14 cellular contexts compared by ENCODE assay signal in the genomic region with DNA sequence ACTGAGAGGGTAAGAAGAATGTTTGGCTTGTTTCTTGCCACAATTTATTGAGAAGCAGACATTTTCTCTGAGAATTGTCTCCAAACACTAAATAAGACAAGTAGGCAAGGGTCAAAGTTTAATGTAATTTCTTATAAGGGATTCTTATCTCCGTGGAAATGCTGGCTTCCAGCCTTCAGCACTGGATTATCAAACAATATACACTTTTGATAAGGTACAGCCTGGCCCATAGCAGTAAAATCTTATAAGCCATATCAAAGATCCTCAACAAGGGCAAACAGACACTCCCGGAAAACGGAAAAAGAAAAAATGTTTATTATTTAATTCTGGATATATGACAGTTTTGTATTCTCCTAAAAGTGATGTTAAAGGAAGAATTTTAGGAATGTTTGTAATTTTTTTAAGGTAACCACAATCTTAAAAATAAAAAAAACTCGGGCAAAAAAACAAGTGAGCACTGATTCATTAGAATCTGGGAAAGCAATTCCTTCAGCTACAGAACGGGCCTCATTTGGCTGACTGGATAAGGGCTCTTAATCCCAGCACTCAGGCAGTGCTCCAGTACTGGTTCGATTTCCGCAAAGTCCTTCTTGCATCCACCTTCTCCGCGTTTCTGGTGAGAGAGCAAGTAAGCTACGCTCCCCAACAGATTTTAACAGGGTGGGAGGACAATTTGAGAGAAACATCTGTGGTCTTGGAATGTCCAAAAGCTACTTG. TPM values are rescaled to one million over a fixed set of nuclear protein-coding genes. Genes with fewer than 3 reads are reported as not detected.
DNase-seq lines count a peak whose midpoint lies in the region; ATAC-seq, FAIRE-seq and TF ChIP-seq lines count a peak whose summit lies in the region.
"Had no signal": no experiment of that assay in that cellular context is flagged by ENCODE, and none has a peak within 500 bp of the region (broad histone marks: within the 10 kb centered on the region; RNA-seq: fewer than 3 reads in every experiment).

No MANE protein-coding gene starts in this region.

- no peak overlapping the region for H2BK5ac ChIP-seq in mesendoderm (ENCODE audit: low read length)

- no peak overlapping the region for H2BK15ac ChIP-seq in mesendoderm (replicated peaks; ENCODE audit: low read depth)

- no TSS peak for BruUV-seq in GM12878 (replicated peaks; lab: Mats Ljungman, UMichigan)

- no peaks in the 10 kb centered on the region for H3K36me3 ChIP-seq in H7 (replicated peaks; ENCODE audit: control insufficient read depth, insufficient read depth, low read length)
- no peaks in the 10 kb centered on the region for H3K36me3 ChIP-seq in GM12878 (ENCODE audit: control insufficient read depth in 2 of 2, insufficient read depth in 2 of 2, low read length in 1 of 2)
- H3K36me3 ChIP-seq in mesendoderm (ENCODE audit: control insufficient read depth, insufficient read depth, low read length), result no peaks in the 10 kb centered on the region
- H3K36me3 ChIP-seq: thyroid gland had no signal

- no peaks in the 10 kb centered on the region for H3K9me3 ChIP-seq in A549
- H3K9me3 ChIP-seq in GM12878 (replicated peaks; ENCODE audit: control insufficient read depth, insufficient read depth, low read length), result peaks cover 4% of the 10 kb centered on the region; the same call in 2 of the 3 replicates
- H3K9me3 ChIP-seq: thyroid gland had no signal

- H2BK120ac ChIP-seq in mesendoderm (ENCODE audit: low read depth, low read length), result no peak overlapping the region

- no peaks in the 10 kb centered on the region for H4K20me1 ChIP-seq in GM12878 (ENCODE audit: control insufficient read depth, insufficient read depth)

- WGBS in A549 (ENCODE audit: missing lambda C conversion rate), result 79% methylated on average over 10 of the region's 10 CpGs
- WGBS in GM12878 (ENCODE audit: insufficient coverage, insufficient replicate concordance, low lambda C conversion rate, missing lambda C conversion rate), result 68% methylated on average over 10 of the region's 10 CpGs
- no CpG with 5 or more reads among the region's 10 CpGs for WGBS in mesendoderm (ENCODE audit: extremely low coverage, insufficient coverage, low lambda C conversion rate)

- no peak overlapping the region for H3K4ac ChIP-seq in mesendoderm (ENCODE audit: low read depth, low read length)

- CTCF ChIA-PET in A549 (lab: Yijun Ruan, JAX), result no interaction called here
- CTCF ChIA-PET in GM12878 (lab: Yijun Ruan, JAX), result no interaction called here

- TF ChIP-seq POLR2A in A549 (IDR thresholded peaks at IDR 0.05; ENCODE audit: low read length) (no peak), GM12878 (IDR thresholded peaks at IDR 0.05; ENCODE audit: low read depth, low read length) (no peak)

- in situ Hi-C loops in GM12878 (cut with MboI), result no loop called here

- H3K27ac ChIP-seq in A549 (no peak overlapping the region), GM12878 (ENCODE audit: control insufficient read depth, insufficient read depth) (no peak overlapping the region), mesendoderm (ENCODE audit: low read depth, low read length) (no peak overlapping the region)
- H3K27ac ChIP-seq: parathyroid adenoma, thyroid gland had no signal

- RAD21 ChIA-PET in GM12878 (lab: Charles Lee; ENCODE audit: unreplicated experiment), result interaction anchor here (1.6 kb wide), 1 partner anchor 149 kb away, joined by 6 read pairs; no protein-coding TSS in a partner anchor

- H3K23ac ChIP-seq in mesendoderm (ENCODE audit: low read length), result no peak overlapping the region

- intact Hi-C loops in GM12878 (cut with micrococcal nuclease; ENCODE audit: unreplicated experiment), result no loop called here

- SMC1A ChIA-PET in GM12878 (lab: Charles Lee; ENCODE audit: uncharacterized antibody, unreplicated experiment), result interaction anchor here (1.0 kb wide), 1 partner anchor 14 kb away, joined by 3 read pairs; no protein-coding TSS in a partner anchor

- H4K5ac ChIP-seq in mesendoderm (ENCODE audit: low read length), result no peak overlapping the region

- TF ChIP-seq CTCF in A549 (IDR thresholded peaks at IDR 0.05), result no peak
- no peak for TF ChIP-seq CTCF in GM12878 (IDR thresholded peaks at IDR 0.05 in 2 of 3, conservative IDR thresholded peaks at IDR 0.05 in 1 of 3; ENCODE audit: control insufficient read depth in 2 of 3, extremely low read depth in 1 of 3, insufficient read depth in 1 of 3, low read depth in 3 of 3, low read length in 3 of 3)

- no peaks in the 10 kb centered on the region for H3K79me2 ChIP-seq in GM12878 (ENCODE audit: control insufficient read depth, insufficient read depth, low read length)
- no peaks in the 10 kb centered on the region for H3K79me2 ChIP-seq in mesendoderm (ENCODE audit: control insufficient read depth, insufficient read depth, low read length)
- H3K79me2 ChIP-seq: parathyroid adenoma had no signal

- H2AFZ ChIP-seq in GM12878 (ENCODE audit: control insufficient read depth, low read depth, low read length), result peak overlapping the region; percentile 81

- H3K27me3 ChIP-seq in H7 (ENCODE audit: control insufficient read depth, insufficient read depth, low read length) (peaks cover 74% of the 10 kb centered on the region), GM12878 (replicated peaks in 1 of 2; ENCODE audit: control insufficient read depth in 2 of 2, insufficient read depth in 2 of 2, low read length in 1 of 2) (peaks cover 0 to 11% of the 10 kb centered on the region in 2 experiments), mesendoderm (ENCODE audit: insufficient read depth, low read length, poor library complexity) (peaks cover 26% of the 10 kb centered on the region)

- H3K4me3 ChIP-seq in A549 (no peak overlapping the region), H7 (ENCODE audit: insufficient read depth, low read depth, low read length) (peak overlapping the region; percentile 45), GM12878 (no peak overlapping the region), mesendoderm (ENCODE audit: low read length) (no peak overlapping the region)

- peak overlapping the region; percentile 90; the same call in 1 of the 3 replicates for H3K4me2 ChIP-seq in A549
- peak overlapping the region; percentile 90 for H3K4me2 ChIP-seq in GM12878 (ENCODE audit: control insufficient read depth, insufficient read depth)
- H3K4me2 ChIP-seq in mesendoderm (ENCODE audit: low read length), result peak overlapping the region; percentile 96

- POLR2A ChIA-PET in A549 (lab: Yijun Ruan, JAX), result interaction anchor here (1.1 kb wide), 1 partner anchor 65 kb away, joined by 4 read pairs; the partner anchor contains the start of gene ZKSCAN8
- POLR2A ChIA-PET in GM12878 (lab: Charles Lee), result no interaction called here

- H2AK5ac ChIP-seq in mesendoderm (ENCODE audit: low read length), result no peak overlapping the region

- no peak for TF ChIP-seq RAD21 in A549 (conservative IDR thresholded peaks at IDR 0.05 in 1 of 2, IDR thresholded peaks at IDR 0.05 in 1 of 2)
- no peak for TF ChIP-seq RAD21 in GM12878 (IDR thresholded peaks at IDR 0.05; ENCODE audit: insufficient read depth, low read depth, low read length)

- no peaks in the 10 kb centered on the region for H3K79me1 ChIP-seq in mesendoderm (ENCODE audit: low read length)

- no peak overlapping the region for H3K18ac ChIP-seq in mesendoderm (ENCODE audit: low read length)

- FAIRE-seq in A549 (lab: Jason Lieb, UNC) (no peak), GM12878 (lab: Jason Lieb, UNC) (no peak)

- TF ChIP-seq EP300 in A549 (IDR thresholded peaks at IDR 0.05) (no peak), GM12878 (IDR thresholded peaks at IDR 0.05; ENCODE audit: borderline replicate concordance in 1 of 2, control insufficient read depth in 1 of 2, low read depth in 2 of 2, low read length in 2 of 2) (no peak)

- H3K9ac ChIP-seq in GM12878 (ENCODE audit: control insufficient read depth, insufficient read depth, low read length) (no peak overlapping the region), mesendoderm (ENCODE audit: low read length) (peak overlapping the region; percentile 64)
- H3K9ac ChIP-seq: parathyroid adenoma had no signal

- H3K56ac ChIP-seq in mesendoderm (ENCODE audit: low read length), result peak overlapping the region; percentile 6

- H3K4me1 ChIP-seq in A549, result no peaks in the 10 kb centered on the region
- peaks cover 8% of the 10 kb centered on the region for H3K4me1 ChIP-seq in GM12878 (ENCODE audit: control insufficient read depth, insufficient read depth, low read length)
- peaks cover 2% of the 10 kb centered on the region for H3K4me1 ChIP-seq in mesendoderm (ENCODE audit: control insufficient read depth, low read depth, low read length)
- H3K4me1 ChIP-seq: parathyroid adenoma had no signal

- ATAC-seq in A549, result no peak
- no peak for ATAC-seq in GM12878
- ATAC-seq in HG03520 (IDR thresholded peaks at IDR 0.05; ENCODE audit: unreplicated experiment), result no peak
- ATAC-seq: Right ventricle myocardium inferior had no signal

- no peak overlapping the region for H4K8ac ChIP-seq in mesendoderm (ENCODE audit: low read depth, low read length)

- DNase-seq in A549 (ENCODE audit: low read depth in 1 of 2, low spot score in 1 of 2) (no peak), H7 (peak; percentile 46), GM12878 (ENCODE audit: low read depth, low spot score) (no peak), mesendoderm (peak; percentile 57), activated gamma-delta T cell treated with Interleukin-2 at 50 U/mL for 16 hours (no peak), SKM-1 (lab: John Stamatoyannopoulos, UW; ENCODE audit: unreplicated experiment) (no peak), NCI-H1436 treated with DMSO at 0.1 percent for 48 hours (lab: John Stamatoyannopoulos, UW) (no peak)
- DNase-seq: CD4-positive, alpha-beta T cell; immature natural killer cell; NCI-H2171 had no signal

RNA-seq across cellular contexts. Expression of gene ZSCAN9, which starts 18.4 kb away (rescaled TPM):
- 16.2 and 18.4 TPM in 2 replicates for polyA plus RNA-seq in A549 (2011; rRNA removed)
- polyA plus RNA-seq in A549 (2012; cell fraction: cytosol; rRNA removed), result 4.3 and 4.9 TPM in 2 replicates
- polyA plus RNA-seq in A549 (2012; cell fraction: nucleus; rRNA removed), result 4.0 and 5.8 TPM in 2 replicates
- 7.2 to 8.1 TPM (median 7.7 TPM) in 3 replicates for polyA plus RNA-seq in A549 (2017; fragmentation: RNase III; extraction: RNeasy Plus Mini Kit Qiagen cat#74134 plus additional on column Dnase treatment)
- polyA minus RNA-seq in A549 (2011; rRNA and poly(A)+ RNA removed), result 11.5 and 15.3 TPM in 2 replicates
- 15.6 and 20.4 TPM in 2 replicates for total RNA-seq in H7 (2014; rRNA removed; shearing (Covaris generic))
- 57.9 and 64.7 TPM in 2 replicates for total RNA-seq in GM12878 (2013; cell fraction: nucleolus; rRNA removed)
- total RNA-seq in GM12878 (2014; rRNA removed), result 17.8 and 20.9 TPM in 2 replicates
- 22.6 and 23.4 TPM in 2 replicates for total RNA-seq in GM12878 (2014; rRNA removed; fragmentation: Illumina TruSeq; extraction: Trizol)
- 16.6 and 17.0 TPM in 2 replicates for total RNA-seq in GM12878 (2021)
- 8.5 TPM for polyA plus RNA-seq in GM12878 (2011; ENCODE audit: low read depth)
- polyA plus RNA-seq in GM12878 (2011; rRNA removed), result 28.7 and 29.2 TPM in 2 replicates
- polyA plus RNA-seq in GM12878 (2011; cell fraction: cytosol; rRNA removed), result 16.7 and 18.9 TPM in 2 replicates
- polyA plus RNA-seq in GM12878 (2011; cell fraction: nucleus; rRNA removed), result 26.2 and 30.2 TPM in 2 replicates
- polyA plus RNA-seq in GM12878 (2012), result 7.0 and 9.1 TPM in 2 replicates
- polyA plus RNA-seq in GM12878 (2014; fragmentation: Illumina TruSeq; extraction: Trizol), result 22.8 and 25.3 TPM in 2 replicates
- 10 to 100 TPM; 10.2 to 12.4 TPM for polyA plus RNA-seq in GM12878 (2014; fragmentation: Nextera tagmentation; extraction: Ambion mirVana)
- 16.9 and 22.5 TPM in 2 replicates for polyA plus RNA-seq in GM12878 (2014; rRNA removed)
- polyA plus RNA-seq in GM12878 (2016; fragmentation: Nextera tagmentation; extraction: Ambion mirVana), result 10 to 100 TPM in 1 of 2 experiments, 1 to 10 TPM in 1; 8.1 to 10.4 TPM
- polyA minus RNA-seq in GM12878 (2011; rRNA and poly(A)+ RNA removed), result 28.9 and 32.7 TPM in 2 replicates
- 3.6 and 3.9 TPM in 2 replicates for polyA minus RNA-seq in GM12878 (2011; cell fraction: cytosol; rRNA and poly(A)+ RNA removed)
- polyA minus RNA-seq in GM12878 (2011; cell fraction: nucleus; rRNA and poly(A)+ RNA removed), result 27.8 and 40.8 TPM in 2 replicates
- 9.2 TPM for polyA plus RNA-seq in mesendoderm (2013, experiment 1 of 2)
- polyA plus RNA-seq in mesendoderm (2013, experiment 2 of 2), result 8.6 TPM

RNA-seq across cellular contexts. Expression of gene ZKSCAN4, which starts 45.4 kb away (rescaled TPM):
- 2.3 TPM in 2 replicates for polyA plus RNA-seq in A549 (2011; rRNA removed)
- 0.81 and 1.0 TPM in 2 replicates for polyA plus RNA-seq in A549 (2012; cell fraction: cytosol; rRNA removed)
- 0.70 and 0.72 TPM in 2 replicates for polyA plus RNA-seq in A549 (2012; cell fraction: nucleus; rRNA removed)
- polyA plus RNA-seq in A549 (2017; fragmentation: RNase III; extraction: RNeasy Plus Mini Kit Qiagen cat#74134 plus additional on column Dnase treatment), result 1.7 to 2.1 TPM (median 1.8 TPM) in 3 replicates
- 1.7 and 1.9 TPM in 2 replicates for polyA minus RNA-seq in A549 (2011; rRNA and poly(A)+ RNA removed)
- total RNA-seq in H7 (2014; rRNA removed; shearing (Covaris generic)), result 5.6 and 6.7 TPM in 2 replicates
- total RNA-seq in GM12878 (2013; cell fraction: nucleolus; rRNA removed), result 7.5 and 8.4 TPM in 2 replicates
- 4.4 and 5.8 TPM in 2 replicates for total RNA-seq in GM12878 (2014; rRNA removed)
- total RNA-seq in GM12878 (2014; rRNA removed; fragmentation: Illumina TruSeq; extraction: Trizol), result 5.8 and 6.1 TPM in 2 replicates
- total RNA-seq in GM12878 (2021), result 5.8 and 6.4 TPM in 2 replicates
- polyA plus RNA-seq in GM12878 (2011; ENCODE audit: low read depth), result 2.7 TPM
- 5.5 and 7.0 TPM in 2 replicates for polyA plus RNA-seq in GM12878 (2011; rRNA removed)
- 3.2 and 3.9 TPM in 2 replicates for polyA plus RNA-seq in GM12878 (2011; cell fraction: cytosol; rRNA removed)
- 4.3 and 4.9 TPM in 2 replicates for polyA plus RNA-seq in GM12878 (2011; cell fraction: nucleus; rRNA removed)
- 3.3 and 5.0 TPM in 2 replicates for polyA plus RNA-seq in GM12878 (2012)
- 6.5 and 7.4 TPM in 2 replicates for polyA plus RNA-seq in GM12878 (2014; fragmentation: Illumina TruSeq; extraction: Trizol)
- polyA plus RNA-seq in GM12878 (2014; fragmentation: Nextera tagmentation; extraction: Ambion mirVana), result 1 to 10 TPM; 3.0 to 3.3 TPM
- polyA plus RNA-seq in GM12878 (2014; rRNA removed), result 4.3 and 4.8 TPM in 2 replicates
- 1 to 10 TPM; 4.9 to 5.1 TPM for polyA plus RNA-seq in GM12878 (2016; fragmentation: Nextera tagmentation; extraction: Ambion mirVana)
- polyA minus RNA-seq in GM12878 (2011; rRNA and poly(A)+ RNA removed), result 6.5 and 7.1 TPM in 2 replicates
- 2.7 and 3.2 TPM in 2 replicates for polyA minus RNA-seq in GM12878 (2011; cell fraction: cytosol; rRNA and poly(A)+ RNA removed)
- 3.7 and 4.2 TPM in 2 replicates for polyA minus RNA-seq in GM12878 (2011; cell fraction: nucleus; rRNA and poly(A)+ RNA removed)
- 3.1 TPM for polyA plus RNA-seq in mesendoderm (2013, experiment 1 of 2)
- polyA plus RNA-seq in mesendoderm (2013, experiment 2 of 2), result 3.3 TPM

RNA-seq across cellular contexts. Expression of gene NKAPL, which starts 52.4 kb away (rescaled TPM):
- polyA plus RNA-seq in A549 (2011; rRNA removed) (not detected in 2 replicates), A549 (2017; fragmentation: RNase III; extraction: RNeasy Plus Mini Kit Qiagen cat#74134 plus additional on column Dnase treatment) (not detected in 3 replicates), GM12878 (2011; rRNA removed) (not detected in 2 replicates), GM12878 (2014; fragmentation: Illumina TruSeq; extraction: Trizol) (0.15 and 0.29 TPM in 2 replicates), GM12878 (2014; fragmentation: Nextera tagmentation; extraction: Ambion mirVana) (under 1 TPM; 0.10 to 0.22 TPM), GM12878 (2014; rRNA removed) (0.27 and 0.31 TPM in 2 replicates), GM12878 (2016; fragmentation: Nextera tagmentation; extraction: Ambion mirVana) (under 1 TPM; 0.19 to 0.48 TPM)
- not detected in 2 replicates for polyA plus RNA-seq in A549 (2012; cell fraction: cytosol; rRNA removed)
- polyA plus RNA-seq in A549 (2012; cell fraction: nucleus; rRNA removed), result not detected in 2 replicates
- not detected in 2 replicates for polyA minus RNA-seq in A549 (2011; rRNA and poly(A)+ RNA removed)
- not detected in 2 replicates for total RNA-seq in H7 (2014; rRNA removed; shearing (Covaris generic))
- total RNA-seq in GM12878 (2013; cell fraction: nucleolus; rRNA removed), result 0.29 TPM in 1 of 2 replicates, not detected in the other
- total RNA-seq in GM12878 (2014; rRNA removed) (0.16 and 0.17 TPM in 2 replicates), GM12878 (2014; rRNA removed; fragmentation: Illumina TruSeq; extraction: Trizol) (0.27 and 0.32 TPM in 2 replicates), GM12878 (2021) (0.11 and 0.18 TPM in 2 replicates)
- polyA plus RNA-seq in GM12878 (2011; ENCODE audit: low read depth), result not detected
- not detected in 2 replicates for polyA plus RNA-seq in GM12878 (2011; cell fraction: cytosol; rRNA removed)
- polyA plus RNA-seq in GM12878 (2011; cell fraction: nucleus; rRNA removed), result 0.07 TPM in 1 of 2 replicates, not detected in the other
- 0.09 and 0.21 TPM in 2 replicates for polyA plus RNA-seq in GM12878 (2012)
- polyA minus RNA-seq in GM12878 (2011; rRNA and poly(A)+ RNA removed), result not detected in 2 replicates
- not detected in 2 replicates for polyA minus RNA-seq in GM12878 (2011; cell fraction: cytosol; rRNA and poly(A)+ RNA removed)
- not detected in 2 replicates for polyA minus RNA-seq in GM12878 (2011; cell fraction: nucleus; rRNA and poly(A)+ RNA removed)
- 0.17 TPM for polyA plus RNA-seq in mesendoderm (2013, experiment 1 of 2)
- 0.07 TPM for polyA plus RNA-seq in mesendoderm (2013, experiment 2 of 2)
- total RNA-seq: CD4-positive, alpha-beta T cell had no signal

Comparison
In these comparisons a context has a peak if more than half of its experiments do, and no peak if none do; other contexts are left out.
1. DNase-seq: peak in H7 (single experiment) and mesendoderm (single experiment); none in A549 (0 of 2), GM12878 (single experiment), activated gamma-delta T cell treated with Interleukin-2 at 50 U/mL for 16 hours (single experiment), SKM-1 (single experiment) and NCI-H1436 treated with DMSO at 0.1 percent for 48 hours (single experiment).
2. Peak in every context shown above with its lines, with median percentiles within 50 percentile points of each other: H3K4me2 ChIP-seq.